ENCODE assay signal across 18 cellular contexts in the genomic region with DNA sequence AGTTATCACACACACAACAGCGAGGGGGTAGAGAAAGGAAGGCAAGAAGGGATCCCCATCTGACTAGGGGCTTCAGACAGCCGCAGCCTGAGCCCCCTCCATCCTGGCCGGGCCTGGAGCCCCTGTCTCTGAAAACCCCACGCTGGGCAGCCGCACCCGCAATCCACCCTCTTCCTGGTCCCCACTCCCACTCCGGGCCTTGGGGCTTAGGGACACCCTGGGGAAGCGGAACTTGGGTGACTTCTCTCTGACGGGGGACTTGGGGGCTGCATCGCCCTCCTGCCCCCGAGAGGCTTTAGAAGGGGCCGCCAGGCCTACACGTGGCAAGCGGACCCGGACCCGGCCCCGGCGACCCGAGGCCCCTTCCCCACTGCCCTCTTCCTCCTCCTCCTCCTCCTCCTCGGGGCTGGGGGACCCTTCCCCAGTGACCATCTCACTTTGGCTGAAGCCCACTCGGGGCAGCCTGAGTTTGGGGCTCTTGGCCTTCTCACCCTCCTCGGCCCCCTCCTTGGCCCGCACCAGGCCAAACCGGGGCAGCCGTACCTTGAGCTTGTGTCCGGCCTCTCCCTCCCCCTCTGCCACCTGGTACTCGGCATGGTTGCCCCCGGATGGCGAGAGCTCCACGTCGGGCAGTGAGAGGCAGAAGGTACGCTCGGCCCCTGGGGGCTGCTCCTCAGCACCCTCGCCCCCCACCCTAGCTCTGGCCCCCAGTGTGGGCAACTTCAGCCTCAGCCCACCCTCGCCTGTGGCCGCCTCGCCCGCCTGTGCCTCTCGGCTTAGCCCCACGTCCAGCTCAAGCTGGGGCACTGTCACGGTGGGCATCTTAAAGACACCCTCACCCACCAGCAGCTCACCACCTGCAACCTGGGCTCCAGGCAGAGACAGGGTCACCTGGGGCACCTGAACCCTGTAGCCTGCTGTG. TPM values are rescaled to one million over a fixed set of nuclear protein-coding genes. Genes with fewer than 3 reads are reported as not detected.
"Had no signal": no experiment of that assay in that cellular context is flagged by ENCODE, and none has a peak within 500 bp of the region (broad histone marks: within the 10 kb centered on the region; RNA-seq: fewer than 3 reads in every experiment).

No MANE protein-coding gene starts in this region.

- H3K27ac ChIP-seq: colonic mucosa, gastroesophageal sphincter, hepatocyte, left ventricle myocardium inferior, right atrium auricular region, tibial artery had no signal

- DNase-seq: colonic mucosa; dermis blood vessel endothelial cell; esophagus squamous epithelium; foreskin fibroblast; kidney; left cardiac atrium; left ventricle myocardium inferior; lower lobe of right lung; midbrain; small intestine; stimulated activated CD4-positive, alpha-beta T cell treated with anti-CD3 and anti-CD28 coated beads, Interleukin-12 subunit alpha, Interleukin-12 subunit beta, amount 100 ng/mL, for 4 hours; stimulated activated naive CD4-positive, alpha-beta T cell treated with Interleukin-2 at 50 U/mL for 16 hours; tibial artery had no signal

- H3K9me3 ChIP-seq: colonic mucosa, esophagus squamous epithelium, gastroesophageal sphincter, left ventricle myocardium inferior, lower lobe of right lung, right atrium auricular region, tibial artery had no signal

- ATAC-seq: gastroesophageal sphincter; left cardiac atrium; lower lobe of right lung; natural killer cell treated with Interleukin-12 subunit alpha and Interleukin-12 subunit beta and Interleukin-15 and Interleukin-18, amount 100 ng/mL, for 72 hours had no signal

- H3K4me1 ChIP-seq: colonic mucosa, gastroesophageal sphincter had no signal

- H3K27me3 ChIP-seq: colonic mucosa, esophagus squamous epithelium, gastroesophageal sphincter, hepatocyte, right atrium auricular region, tibial artery had no signal

- H2AFZ ChIP-seq: hepatocyte had no signal

- H3K4me2 ChIP-seq: hepatocyte had no signal

- H3K36me3 ChIP-seq: colonic mucosa, left ventricle myocardium inferior, right atrium auricular region had no signal

- H3K4me3 ChIP-seq: colonic mucosa, esophagus squamous epithelium, gastroesophageal sphincter, hepatocyte, left ventricle myocardium inferior, lower lobe of right lung, right atrium auricular region, tibial artery had no signal

RNA-seq across cellular contexts. Expression of a gene that starts 4.2 kb away (rescaled TPM):
- total RNA-seq: colonic mucosa; epithelial cell of proximal tubule; left ventricle myocardium inferior; natural killer cell treated with Interleukin-12 subunit alpha and Interleukin-12 subunit beta and Interleukin-15 and Interleukin-18, amount 100 ng/mL, for 72 hours had no signal
